ENCODE assay signal across 1 cellular context in the genomic region with DNA sequence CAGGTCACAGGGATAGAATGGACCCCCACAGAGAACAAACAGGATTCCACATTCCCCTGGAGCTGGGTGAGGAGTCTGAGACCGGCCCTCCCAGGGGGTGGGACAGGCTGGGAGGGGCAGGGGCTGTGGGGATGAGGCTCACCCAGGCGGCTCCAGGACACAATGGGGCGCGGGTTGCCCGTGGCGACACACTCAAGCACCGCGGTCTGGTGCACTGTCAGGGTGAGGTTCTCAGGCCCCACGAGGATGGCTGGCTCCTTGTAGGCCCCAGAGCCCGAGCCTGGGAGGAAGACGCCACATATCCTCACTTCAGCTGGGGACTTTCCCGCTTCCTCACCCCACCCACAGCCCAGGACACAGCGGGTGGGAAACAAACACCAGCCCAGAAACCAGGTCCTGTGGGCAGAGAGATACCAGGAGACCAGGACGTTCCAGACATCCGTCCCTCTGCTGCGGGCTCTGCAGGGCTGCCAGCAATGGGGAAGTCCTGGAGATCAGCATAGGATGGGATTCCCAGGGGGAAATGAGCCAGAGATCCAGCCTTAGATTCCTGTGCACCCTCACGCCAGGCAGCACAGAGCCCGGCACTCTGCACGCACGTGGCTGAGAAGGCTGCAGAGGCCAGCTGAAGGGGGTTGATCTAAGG.
TF ChIP-seq lines count a peak whose summit lies in the region.

No MANE protein-coding gene starts in this region.

TF ChIP-seq in HepG2, 621 proteins besides CTCF, POLR2A, EP300 and RAD21:
- TF ChIP-seq CENPX (CRISPR knock-in tag; IDR thresholded peaks at IDR 0.05): no peak
- TF ChIP-seq, protein P1, sequence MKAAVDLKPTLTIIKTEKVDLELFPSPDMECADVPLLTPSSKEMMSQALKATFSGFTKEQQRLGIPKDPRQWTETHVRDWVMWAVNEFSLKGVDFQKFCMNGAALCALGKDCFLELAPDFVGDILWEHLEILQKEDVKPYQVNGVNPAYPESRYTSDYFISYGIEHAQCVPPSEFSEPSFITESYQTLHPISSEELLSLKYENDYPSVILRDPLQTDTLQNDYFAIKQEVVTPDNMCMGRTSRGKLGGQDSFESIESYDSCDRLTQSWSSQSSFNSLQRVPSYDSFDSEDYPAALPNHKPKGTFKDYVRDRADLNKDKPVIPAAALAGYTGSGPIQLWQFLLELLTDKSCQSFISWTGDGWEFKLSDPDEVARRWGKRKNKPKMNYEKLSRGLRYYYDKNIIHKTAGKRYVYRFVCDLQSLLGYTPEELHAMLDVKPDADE (CRISPR knock-in tag; IDR thresholded peaks at IDR 0.05): no peak
- peak; percentile 55 for TF ChIP-seq AGO2 (optimal IDR thresholded peaks at IDR 0.05; ENCODE audit: low read depth, low read length)
- no peak for TF ChIP-seq ZNF484 (CRISPR knock-in tag; IDR thresholded peaks at IDR 0.05; ENCODE audit: borderline replicate concordance, low read depth)
- TF ChIP-seq, protein P2, sequence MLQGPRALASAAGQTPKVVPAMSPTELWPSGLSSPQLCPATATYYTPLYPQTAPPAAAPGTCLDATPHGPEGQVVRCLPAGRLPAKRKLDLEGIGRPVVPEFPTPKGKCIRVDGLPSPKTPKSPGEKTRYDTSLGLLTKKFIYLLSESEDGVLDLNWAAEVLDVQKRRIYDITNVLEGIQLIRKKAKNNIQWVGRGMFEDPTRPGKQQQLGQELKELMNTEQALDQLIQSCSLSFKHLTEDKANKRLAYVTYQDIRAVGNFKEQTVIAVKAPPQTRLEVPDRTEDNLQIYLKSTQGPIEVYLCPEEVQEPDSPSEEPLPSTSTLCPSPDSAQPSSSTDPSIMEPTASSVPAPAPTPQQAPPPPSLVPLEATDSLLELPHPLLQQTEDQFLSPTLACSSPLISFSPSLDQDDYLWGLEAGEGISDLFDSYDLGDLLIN (CRISPR knock-in tag; IDR thresholded peaks at IDR 0.05; ENCODE audit: borderline replicate concordance): no peak
- TF ChIP-seq ZNF235 (CRISPR knock-in tag; IDR thresholded peaks at IDR 0.05; ENCODE audit: borderline replicate concordance): no peak
